ENCODE assay signal across 8 cellular contexts in genomic region chr13:50382951-50383350, GRCh38.
"Had no signal": no experiment of that assay in that cellular context is flagged by ENCODE, and none has a peak within 500 bp of the region (broad histone marks: within the 10 kb centered on the region; RNA-seq: fewer than 3 reads in every experiment).

No MANE protein-coding gene starts in this region.

- H3K36me3 ChIP-seq: HAP-1 had no signal

- H3K27ac ChIP-seq: GM23248 had no signal

- ATAC-seq: HCT116, K562 had no signal

- H2AFZ ChIP-seq: GM23248 had no signal

- H3K9ac ChIP-seq: GM23248 had no signal

- H3K4me3 ChIP-seq: GM23248, HAP-1, K562 had no signal

- DNase-seq: GM23248, GOT3, H7, HFFc6, IMR-90 had no signal
